ENCODE assay signal across 13 cellular contexts in genomic region chr17:44688200-44688599, GRCh38. TPM values are rescaled to one million over a fixed set of nuclear protein-coding genes. Genes with fewer than 3 reads are reported as not detected.
DNase-seq lines count a peak whose midpoint lies in the region; ATAC-seq, FAIRE-seq and TF ChIP-seq lines count a peak whose summit lies in the region.
"Had no signal": no experiment of that assay in that cellular context is flagged by ENCODE, and none has a peak within 500 bp of the region (broad histone marks: within the 10 kb centered on the region; RNA-seq: fewer than 3 reads in every experiment).

No MANE protein-coding gene starts in this region.

- peaks cover 10% of the 10 kb centered on the region for H3K36me3 Mint-ChIP-seq in activated CD8-positive, alpha-beta T cell treated with anti-CD3 and anti-CD28 coated beads, Interleukin-2, amount 10 ng/mL, durations not matched to agents 7 days and 5 days (ENCODE audit: low read depth)

- no peak for TF ChIP-seq EP300 in HepG2 (IDR thresholded peaks at IDR 0.05; ENCODE audit: low read depth in 2 of 2, low read length in 2 of 2)
- TF ChIP-seq EP300 in HepG2 (CRISPR knock-in tag; IDR thresholded peaks at IDR 0.05; ENCODE audit: borderline replicate concordance) = no peak

- H2AFZ ChIP-seq in HepG2 (ENCODE audit: low read length) (no peak overlapping the region), keratinocyte (ENCODE audit: control insufficient read depth, low read length) (no peak overlapping the region)

- dilution Hi-C loops in keratinocyte (cut with MboI; ENCODE audit: extremely low pct_ligation_motif_present, low sequenced_read_pairs) = no loop called here

- no peak for TF ChIP-seq RAD21 in HepG2 (CRISPR knock-in tag; IDR thresholded peaks at IDR 0.05)

- peaks cover 7% of the 10 kb centered on the region for H3K9me1 ChIP-seq in keratinocyte (ENCODE audit: control insufficient read depth, extremely low read depth, insufficient read depth, low read length)

- intact Hi-C loops in HepG2 (cut with micrococcal nuclease; ENCODE audit: unreplicated experiment) (no loop called here), right lobe of liver (cut with DNase I) (no loop called here)

- no peaks in the 10 kb centered on the region for H3K9me3 ChIP-seq in HepG2 (ENCODE audit: low read length)
- no peaks in the 10 kb centered on the region for H3K9me3 ChIP-seq in right lobe of liver
- H3K9me3 ChIP-seq in keratinocyte (ENCODE audit: control insufficient read depth, low read depth, low read length) = no peaks in the 10 kb centered on the region

- no peak overlapping the region for H3K27ac ChIP-seq in HepG2 (ENCODE audit: extremely low read length, insufficient read depth, low read length)
- H3K27ac ChIP-seq in right lobe of liver = no peak overlapping the region
- H3K27ac ChIP-seq in keratinocyte (ENCODE audit: control insufficient read depth, insufficient read depth, low read length) = no peak overlapping the region

- TF ChIP-seq POLR2A in HepG2 (IDR thresholded peaks at IDR 0.05; ENCODE audit: insufficient read depth in 1 of 2, low read depth in 2 of 2, low read length in 2 of 2) (no peak), right lobe of liver (IDR thresholded peaks at IDR 0.05) (no peak)

- H3K9me3 Mint-ChIP-seq in activated CD8-positive, alpha-beta T cell treated with anti-CD3 and anti-CD28 coated beads, Interleukin-2, amount 10 ng/mL, durations not matched to agents 7 days and 5 days (ENCODE audit: insufficient read depth) = no peaks in the 10 kb centered on the region

- H3K79me2 ChIP-seq in HepG2 (ENCODE audit: insufficient read depth, low read length) (peaks cover 40% of the 10 kb centered on the region), keratinocyte (ENCODE audit: control insufficient read depth, insufficient read depth, low read length) (peaks cover 36% of the 10 kb centered on the region)

- peaks cover 7 to 18% of the 10 kb centered on the region in 2 experiments for H3K36me3 ChIP-seq in HepG2 (replicated peaks in 1 of 2; ENCODE audit: control insufficient read depth in 1 of 2, insufficient read depth in 2 of 2, low read length in 2 of 2)
- peaks cover 0 to 8% (median 4%) of the 10 kb centered on the region in 4 donors for H3K36me3 ChIP-seq in right lobe of liver
- peaks cover 9 to 12% of the 10 kb centered on the region in 2 experiments for H3K36me3 ChIP-seq in keratinocyte (ENCODE audit: control insufficient read depth in 2 of 2, extremely low read depth in 1 of 2, insufficient read depth in 2 of 2, low read length in 2 of 2)

- FAIRE-seq in HepG2 (lab: Jason Lieb, UNC) = no peak
- no peak for FAIRE-seq in keratinocyte (lab: Jason Lieb, UNC)
- FAIRE-seq in RCC 7860 (lab: Jason Lieb, UNC) = no peak
- FAIRE-seq: GM18507, H54 had no signal

- H3K4me1 Mint-ChIP-seq in activated CD8-positive, alpha-beta T cell treated with anti-CD3 and anti-CD28 coated beads, Interleukin-2, amount 10 ng/mL, durations not matched to agents 7 days and 5 days (ENCODE audit: low read depth) = peaks cover 31% of the 10 kb centered on the region

- H3K4me1 ChIP-seq in HepG2 (ENCODE audit: insufficient read depth, low read length) (peaks cover 27% of the 10 kb centered on the region), right lobe of liver (peaks cover 0 to 14% (median 3%) of the 10 kb centered on the region in 4 donors), keratinocyte (ENCODE audit: control insufficient read depth, extremely low read depth, insufficient read depth, low read length) (peaks cover 19% of the 10 kb centered on the region)

- peaks cover 0 to 3% of the 10 kb centered on the region in 2 experiments; a peak in 1 of 5 replicates for H3K27me3 ChIP-seq in HepG2 (ENCODE audit: control insufficient read depth in 1 of 2, insufficient read depth in 2 of 2, low read length in 2 of 2)
- no peaks in the 10 kb centered on the region for H3K27me3 ChIP-seq in right lobe of liver
- no peaks in the 10 kb centered on the region for H3K27me3 ChIP-seq in keratinocyte (ENCODE audit: control insufficient read depth, extremely low read depth, insufficient read depth, low read length)

- H3K4me3 ChIP-seq in HepG2 (replicated peaks in 1 of 3; ENCODE audit: insufficient read depth in 1 of 3, low read depth in 2 of 3, low read length in 3 of 3) (peak overlapping the region; percentile 90 to 95 (median 92); a peak in 5 of 6 replicates), right lobe of liver (no peak overlapping the region), keratinocyte (ENCODE audit: control insufficient read depth in 2 of 3, extremely low read depth in 1 of 3, insufficient read depth in 2 of 3, low read depth in 1 of 3, low read length in 3 of 3) (peak overlapping the region in 2 of 3 experiments; percentile 74 to 83)

- H3K9ac ChIP-seq in HepG2 (ENCODE audit: insufficient read depth, low read depth, low read length) = peak overlapping the region; percentile 97
- no peak overlapping the region for H3K9ac ChIP-seq in keratinocyte (ENCODE audit: control insufficient read depth, extremely low read depth, insufficient read depth, low read length)

- DNase-seq in HepG2 (ENCODE audit: low spot score) = no peak
- DNase-seq in right lobe of liver = no peak
- DNase-seq in activated CD8-positive, alpha-beta T cell treated with anti-CD3 and anti-CD28 coated beads, Interleukin-2, amount 10 ng/mL, durations not matched to agents 7 days and 5 days = no peak
- DNase-seq in keratinocyte (ENCODE audit: low read depth, low spot score) = no peak
- DNase-seq in mucosa of gallbladder (ENCODE audit: low spot score) = no peak
- no peak for DNase-seq in NCI-H1417 (lab: John Stamatoyannopoulos, UW)
- no peak for DNase-seq in RCC 7860 (ENCODE audit: low spot score)
- DNase-seq: activated CD4-positive, alpha-beta T cell treated with anti-CD3 and anti-CD28 coated beads, Interleukin-2, amount 50 U/mL, for 48 hours; caudate nucleus; NCI-H2029 had no signal

- POLR2A ChIA-PET in HepG2 (lab: Yijun Ruan, JAX) = interaction anchor here (0.9 to 2.8 kb wide), 5 partner anchors 12 to 211 kb away, joined by 3 to 10 read pairs (median 6); partner anchors contain the start of genes DBF4B and EFTUD2
- POLR2A ChIA-PET in activated CD8-positive, alpha-beta T cell treated with anti-CD3 and anti-CD28 coated beads, Interleukin-2, amount 10 ng/mL, durations not matched to agents 7 days and 5 days (lab: Charles Lee) = interaction anchor here (1.1 to 2.5 kb wide), 3 partner anchors 20 to 211 kb away, joined by 3 to 21 read pairs (median 6); partner anchors contain the start of genes DBF4B, EFTUD2 and GPATCH8

- no peak for TF ChIP-seq CTCF in HepG2 (CRISPR knock-in tag; IDR thresholded peaks at IDR 0.05)
- TF ChIP-seq CTCF in right lobe of liver (IDR thresholded peaks at IDR 0.05) = no peak
- no peak for TF ChIP-seq CTCF in keratinocyte (optimal IDR thresholded peaks at IDR 0.05 in 1 of 3, IDR thresholded peaks at IDR 0.05 in 1 of 3, conservative IDR thresholded peaks at IDR 0.05 in 1 of 3; ENCODE audit: extremely low read depth in 1 of 3, insufficient read depth in 2 of 3, low read length in 3 of 3)

- ATAC-seq in HepG2 (no peak), right lobe of liver (no peak), HG02678 (IDR thresholded peaks at IDR 0.05; ENCODE audit: unreplicated experiment) (no peak)
- ATAC-seq in activated CD8-positive, alpha-beta T cell treated with anti-CD3 and anti-CD28 coated beads, Interleukin-2, amount 10 ng/mL, durations not matched to agents 7 days and 5 days = no peak

- H3K4me2 ChIP-seq in HepG2 (ENCODE audit: low read depth, low read length) = peak overlapping the region; percentile 81
- peak overlapping the region; percentile 86 for H3K4me2 ChIP-seq in keratinocyte (ENCODE audit: control insufficient read depth, extremely low read depth, insufficient read depth, low read depth, low read length)

- CTCF ChIA-PET in HepG2 (lab: Yijun Ruan, JAX; ENCODE audit: low intra/inter-chr PET ratio, low total read pairs) = no interaction called here
- CTCF ChIA-PET in activated CD8-positive, alpha-beta T cell treated with anti-CD3 and anti-CD28 coated beads, Interleukin-2, amount 10 ng/mL, durations not matched to agents 7 days and 5 days (lab: Charles Lee) = interaction anchor here (0.8 to 4.0 kb wide), 4 partner anchors 16 to 156 kb away, joined by 5 to 21 read pairs (median 8); partner anchors contain the start of gene DBF4B

- H3K27me3 Mint-ChIP-seq in activated CD8-positive, alpha-beta T cell treated with anti-CD3 and anti-CD28 coated beads, Interleukin-2, amount 10 ng/mL, durations not matched to agents 7 days and 5 days (ENCODE audit: low read depth) = no peaks in the 10 kb centered on the region

- H3K4me3 Mint-ChIP-seq in activated CD8-positive, alpha-beta T cell treated with anti-CD3 and anti-CD28 coated beads, Interleukin-2, amount 10 ng/mL, durations not matched to agents 7 days and 5 days = peak overlapping the region; percentile 98

- in situ Hi-C loops in HepG2 (cut with HindIII; ENCODE audit: extremely low pct_ligation_motif_present, low pct_unique_long_range_greater_than_20kb) = no loop called here

- WGBS in HepG2 (ENCODE audit: low lambda C conversion rate) = 94% methylated on average over 2 of the region's 2 CpGs
- 85% methylated on average over 2 of the region's 2 CpGs for WGBS in right lobe of liver (ENCODE audit: insufficient coverage, low coverage, low lambda C conversion rate, missing lambda C conversion rate)

- H4K20me1 ChIP-seq in HepG2 (ENCODE audit: insufficient read depth, low read length) (no peaks in the 10 kb centered on the region), keratinocyte (ENCODE audit: control insufficient read depth, extremely low read depth, insufficient read depth, low read length) (no peaks in the 10 kb centered on the region)

- BruUV-seq in HepG2 (replicated peaks; lab: Mats Ljungman, UMichigan) = no TSS peak

- H3K27ac Mint-ChIP-seq in activated CD8-positive, alpha-beta T cell treated with anti-CD3 and anti-CD28 coated beads, Interleukin-2, amount 10 ng/mL, durations not matched to agents 7 days and 5 days = no peak overlapping the region

RNA-seq across cellular contexts. Expression of gene CCDC43, which starts 1.4 kb away (rescaled TPM):
- total RNA-seq in HepG2 (2016; rRNA removed; fragmentation: Illumina TruSeq; extraction: Trizol) (94.8 and 116 TPM in 2 replicates), right lobe of liver (1 to 10 TPM; 4.5 to 8.4 (median 5.6) TPM), mucosa of gallbladder (13.6 TPM)
- 11.0 and 13.6 TPM in 2 replicates for total RNA-seq in HepG2 (2016; cell fraction: cytosol; rRNA removed; fragmentation: Illumina TruSeq; extraction: Trizol; ENCODE audit: low read depth)
- total RNA-seq in HepG2 (2016; cell fraction: insoluble cytoplasmic fraction; rRNA removed; fragmentation: Illumina TruSeq; extraction: Trizol) = 93.0 and 123 TPM in 2 replicates
- 37.8 and 46.7 TPM in 2 replicates for total RNA-seq in HepG2 (2016; cell fraction: membrane; rRNA removed; fragmentation: Illumina TruSeq; extraction: Trizol)
- total RNA-seq in HepG2 (2016; cell fraction: nucleus; rRNA removed; fragmentation: Illumina TruSeq; extraction: Trizol) = 58.7 and 75.0 TPM in 2 replicates
- polyA plus RNA-seq in HepG2 (2011; rRNA removed) (12.4 and 17.5 TPM in 2 replicates), keratinocyte (12.3 to 23.0 TPM (median 22.8 TPM) in 3 replicates)
- polyA plus RNA-seq in HepG2 (2011; cell fraction: cytosol; rRNA removed) = 8.3 and 10.3 TPM in 2 replicates
- 8.6 and 9.0 TPM in 2 replicates for polyA plus RNA-seq in HepG2 (2011; cell fraction: nucleus; rRNA removed)
- polyA plus RNA-seq in HepG2 (2012) = 29.4 and 39.6 TPM in 2 replicates
- 6.9 and 7.3 TPM in 2 replicates for polyA plus RNA-seq in HepG2 (2016; cell fraction: cytosol; fragmentation: Illumina TruSeq; extraction: Trizol; ENCODE audit: low read depth)
- polyA plus RNA-seq in HepG2 (2016; cell fraction: insoluble cytoplasmic fraction; fragmentation: Illumina TruSeq; extraction: Trizol; ENCODE audit: low read depth) = 89.3 and 93.4 TPM in 2 replicates
- polyA plus RNA-seq in HepG2 (2016; cell fraction: membrane; fragmentation: Illumina TruSeq; extraction: Trizol; ENCODE audit: low read depth) = 19.3 and 20.4 TPM in 2 replicates
- 81.3 and 81.9 TPM in 2 replicates for polyA plus RNA-seq in HepG2 (2016; cell fraction: nucleus; fragmentation: Illumina TruSeq; extraction: Trizol; ENCODE audit: insufficient read depth, low read depth)
- 8.9 and 9.5 TPM in 2 replicates for polyA minus RNA-seq in HepG2 (2011; rRNA and poly(A)+ RNA removed; ENCODE audit: low replicate concordance)
- 16.4 and 20.5 TPM in 2 replicates for polyA minus RNA-seq in HepG2 (2011; cell fraction: cytosol; rRNA and poly(A)+ RNA removed)
- polyA minus RNA-seq in HepG2 (2011; cell fraction: nucleus; rRNA and poly(A)+ RNA removed) = 40.0 and 40.8 TPM in 2 replicates
- 10 to 100 TPM; 24.0 to 26.3 TPM for total RNA-seq in activated CD8-positive, alpha-beta T cell treated with anti-CD3 and anti-CD28 coated beads, Interleukin-2, amount 10 ng/mL, durations not matched to agents 7 days and 5 days
- polyA plus RNA-seq in keratinocyte (2011; ENCODE audit: low read depth) = 32.0 TPM
- 12.7 and 20.7 TPM in 2 replicates for polyA plus RNA-seq in keratinocyte (2011; cell fraction: cytosol; rRNA removed)
- 9.1 and 13.1 TPM in 2 replicates for polyA plus RNA-seq in keratinocyte (2011; cell fraction: nucleus; rRNA removed)
- 20.0 and 28.5 TPM in 2 replicates for polyA plus RNA-seq in keratinocyte (2012; ENCODE audit: low replicate concordance)
- polyA minus RNA-seq in keratinocyte = 1.2 to 18.4 TPM (median 6.2 TPM) in 3 replicates
- polyA minus RNA-seq in keratinocyte (2011; cell fraction: cytosol; rRNA and poly(A)+ RNA removed) = 17.6 TPM
- 4.4 and 9.9 TPM in 2 replicates for polyA minus RNA-seq in keratinocyte (2011; cell fraction: nucleus; rRNA and poly(A)+ RNA removed)

RNA-seq across cellular contexts. Expression of gene DBF4B, which starts 20.3 kb away (rescaled TPM):
- total RNA-seq in HepG2 (2016; rRNA removed; fragmentation: Illumina TruSeq; extraction: Trizol) = 9.0 and 11.7 TPM in 2 replicates
- total RNA-seq in HepG2 (2016; cell fraction: cytosol; rRNA removed; fragmentation: Illumina TruSeq; extraction: Trizol; ENCODE audit: low read depth) = 5.1 and 7.1 TPM in 2 replicates
- total RNA-seq in HepG2 (2016; cell fraction: insoluble cytoplasmic fraction; rRNA removed; fragmentation: Illumina TruSeq; extraction: Trizol) = 9.2 and 10.4 TPM in 2 replicates
- total RNA-seq in HepG2 (2016; cell fraction: membrane; rRNA removed; fragmentation: Illumina TruSeq; extraction: Trizol) = 8.6 TPM in 2 replicates
- 14.4 and 16.1 TPM in 2 replicates for total RNA-seq in HepG2 (2016; cell fraction: nucleus; rRNA removed; fragmentation: Illumina TruSeq; extraction: Trizol)
- 11.0 and 13.2 TPM in 2 replicates for polyA plus RNA-seq in HepG2 (2011; rRNA removed)
- 3.7 and 6.3 TPM in 2 replicates for polyA plus RNA-seq in HepG2 (2011; cell fraction: cytosol; rRNA removed)
- 26.1 and 32.6 TPM in 2 replicates for polyA plus RNA-seq in HepG2 (2011; cell fraction: nucleus; rRNA removed)
- polyA plus RNA-seq in HepG2 (2012) = 5.8 and 8.4 TPM in 2 replicates
- polyA plus RNA-seq in HepG2 (2016; cell fraction: cytosol; fragmentation: Illumina TruSeq; extraction: Trizol; ENCODE audit: low read depth) = 1.6 and 1.7 TPM in 2 replicates
- polyA plus RNA-seq in HepG2 (2016; cell fraction: insoluble cytoplasmic fraction; fragmentation: Illumina TruSeq; extraction: Trizol; ENCODE audit: low read depth) = 10.5 and 12.2 TPM in 2 replicates
- polyA plus RNA-seq in HepG2 (2016; cell fraction: membrane; fragmentation: Illumina TruSeq; extraction: Trizol; ENCODE audit: low read depth) = 6.2 and 6.4 TPM in 2 replicates
- 45.6 and 45.7 TPM in 2 replicates for polyA plus RNA-seq in HepG2 (2016; cell fraction: nucleus; fragmentation: Illumina TruSeq; extraction: Trizol; ENCODE audit: insufficient read depth, low read depth)
- 14.4 and 29.8 TPM in 2 replicates for polyA minus RNA-seq in HepG2 (2011; rRNA and poly(A)+ RNA removed; ENCODE audit: low replicate concordance)
- polyA minus RNA-seq in HepG2 (2011; cell fraction: cytosol; rRNA and poly(A)+ RNA removed) = 2.5 and 3.0 TPM in 2 replicates
- 8.5 and 9.8 TPM in 2 replicates for polyA minus RNA-seq in HepG2 (2011; cell fraction: nucleus; rRNA and poly(A)+ RNA removed)
- 1 to 10 TPM in 5 of 6 experiments, under 1 TPM in 1; 0.81 to 2.3 (median 1.7) TPM for total RNA-seq in right lobe of liver
- 10 to 100 TPM; 35.1 to 36.4 TPM for total RNA-seq in activated CD8-positive, alpha-beta T cell treated with anti-CD3 and anti-CD28 coated beads, Interleukin-2, amount 10 ng/mL, durations not matched to agents 7 days and 5 days
- polyA plus RNA-seq in keratinocyte = 2.8 to 5.2 TPM (median 4.0 TPM) in 3 replicates
- 0.31 TPM for polyA plus RNA-seq in keratinocyte (2011; ENCODE audit: low read depth)
- 1.8 and 2.2 TPM in 2 replicates for polyA plus RNA-seq in keratinocyte (2011; cell fraction: cytosol; rRNA removed)
- polyA plus RNA-seq in keratinocyte (2011; cell fraction: nucleus; rRNA removed) = 10.8 and 14.4 TPM in 2 replicates
- 0.55 and 4.5 TPM in 2 replicates for polyA plus RNA-seq in keratinocyte (2012; ENCODE audit: low replicate concordance)
- 0.86 to 6.0 TPM (median 3.5 TPM) in 3 replicates for polyA minus RNA-seq in keratinocyte
- polyA minus RNA-seq in keratinocyte (2011; cell fraction: cytosol; rRNA and poly(A)+ RNA removed) = 2.5 TPM
- polyA minus RNA-seq in keratinocyte (2011; cell fraction: nucleus; rRNA and poly(A)+ RNA removed) = 2.0 and 2.9 TPM in 2 replicates
- 8.9 TPM for total RNA-seq in mucosa of gallbladder

RNA-seq across cellular contexts. Expression of gene MEIOC, which starts 31.9 kb away (rescaled TPM):
- total RNA-seq in HepG2 (2016; rRNA removed; fragmentation: Illumina TruSeq; extraction: Trizol) (0.07 and 0.15 TPM in 2 replicates), right lobe of liver (not detected), mucosa of gallbladder (not detected)
- total RNA-seq in HepG2 (2016; cell fraction: cytosol; rRNA removed; fragmentation: Illumina TruSeq; extraction: Trizol; ENCODE audit: low read depth) = 0.10 TPM in 1 of 2 replicates, not detected in the other
- 0.13 TPM in 1 of 2 replicates, not detected in the other for total RNA-seq in HepG2 (2016; cell fraction: insoluble cytoplasmic fraction; rRNA removed; fragmentation: Illumina TruSeq; extraction: Trizol)
- not detected in 2 replicates for total RNA-seq in HepG2 (2016; cell fraction: membrane; rRNA removed; fragmentation: Illumina TruSeq; extraction: Trizol)
- total RNA-seq in HepG2 (2016; cell fraction: nucleus; rRNA removed; fragmentation: Illumina TruSeq; extraction: Trizol) = not detected in 2 replicates
- polyA plus RNA-seq in HepG2 (2011; rRNA removed) (0.04 TPM in 1 of 2 replicates, not detected in the other), keratinocyte (0.03 to 0.06 TPM (median 0.04 TPM) in 3 replicates)
- polyA plus RNA-seq in HepG2 (2011; cell fraction: cytosol; rRNA removed) = 0.06 and 0.09 TPM in 2 replicates
- 0.17 and 0.21 TPM in 2 replicates for polyA plus RNA-seq in HepG2 (2011; cell fraction: nucleus; rRNA removed)
- polyA plus RNA-seq in HepG2 (2012) = 0.27 and 0.53 TPM in 2 replicates
- 0.08 and 0.09 TPM in 2 replicates for polyA plus RNA-seq in HepG2 (2016; cell fraction: cytosol; fragmentation: Illumina TruSeq; extraction: Trizol; ENCODE audit: low read depth)
- 0.19 TPM in 1 of 2 replicates, not detected in the other for polyA plus RNA-seq in HepG2 (2016; cell fraction: insoluble cytoplasmic fraction; fragmentation: Illumina TruSeq; extraction: Trizol; ENCODE audit: low read depth)
- 0.08 and 0.23 TPM in 2 replicates for polyA plus RNA-seq in HepG2 (2016; cell fraction: membrane; fragmentation: Illumina TruSeq; extraction: Trizol; ENCODE audit: low read depth)
- 0.19 TPM in 1 of 2 replicates, not detected in the other for polyA plus RNA-seq in HepG2 (2016; cell fraction: nucleus; fragmentation: Illumina TruSeq; extraction: Trizol; ENCODE audit: insufficient read depth, low read depth)
- 0.14 TPM in 1 of 2 replicates, not detected in the other for polyA minus RNA-seq in HepG2 (2011; rRNA and poly(A)+ RNA removed; ENCODE audit: low replicate concordance)
- not detected in 2 replicates for polyA minus RNA-seq in HepG2 (2011; cell fraction: cytosol; rRNA and poly(A)+ RNA removed)
- polyA minus RNA-seq in HepG2 (2011; cell fraction: nucleus; rRNA and poly(A)+ RNA removed) = 0.13 and 0.37 TPM in 2 replicates
- total RNA-seq in activated CD8-positive, alpha-beta T cell treated with anti-CD3 and anti-CD28 coated beads, Interleukin-2, amount 10 ng/mL, durations not matched to agents 7 days and 5 days = under 1 TPM; 0.16 to 0.26 TPM
- not detected for polyA plus RNA-seq in keratinocyte (2011; ENCODE audit: low read depth)
- not detected in 2 replicates for polyA plus RNA-seq in keratinocyte (2011; cell fraction: cytosol; rRNA removed)
- polyA plus RNA-seq in keratinocyte (2011; cell fraction: nucleus; rRNA removed) = not detected in 2 replicates
- 0.17 and 0.30 TPM in 2 replicates for polyA plus RNA-seq in keratinocyte (2012; ENCODE audit: low replicate concordance)
- not detected in 3 replicates for polyA minus RNA-seq in keratinocyte
- polyA minus RNA-seq in keratinocyte (2011; cell fraction: cytosol; rRNA and poly(A)+ RNA removed) = not detected
- not detected in 2 replicates for polyA minus RNA-seq in keratinocyte (2011; cell fraction: nucleus; rRNA and poly(A)+ RNA removed)

Comparison
In these comparisons a context has a peak if more than half of its experiments do, and no peak if none do; other contexts are left out.
1. H3K4me3 ChIP-seq: peak in HepG2 (3 of 3) and keratinocyte (2 of 3); none in right lobe of liver (0 of 3).